20 cellular contexts compared by ENCODE assay signal in genomic region chr5:158436271-158437065, GRCh38.
A peak's percentile ranks its signal among the peaks of the same experiment; 100 is the strongest.
DNase-seq lines count a peak whose midpoint lies in the region; ATAC-seq, FAIRE-seq and TF ChIP-seq lines count a peak whose summit lies in the region.
"Had no signal": no experiment of that assay in that cellular context is flagged by ENCODE, and none has a peak within 500 bp of the region (broad histone marks: within the 10 kb centered on the region; RNA-seq: fewer than 3 reads in every experiment).

No MANE protein-coding gene starts in this region.

- no peaks in the 10 kb centered on the region for H3K36me3 ChIP-seq in CD4-positive, alpha-beta memory T cell (ENCODE audit: insufficient read depth, low read length)
- H3K36me3 ChIP-seq: adrenal gland, heart left ventricle, lower lobe of right lung, pancreas, stomach had no signal

- no peaks in the 10 kb centered on the region for H3K27me3 Mint-ChIP-seq in CD4-positive, alpha-beta T cell
- no peaks in the 10 kb centered on the region for H3K27me3 Mint-ChIP-seq in CD4-positive, alpha-beta memory T cell
- peaks cover 0 to 5% (median 0%) of the 10 kb centered on the region in 3 donors for H3K27me3 Mint-ChIP-seq in immature natural killer cell (ENCODE audit: low read depth in 3 of 3)
- H3K27me3 Mint-ChIP-seq: central memory CD8-positive, alpha-beta T cell had no signal

- no peak overlapping the region for H3K4me3 ChIP-seq in HL-60 (replicated peaks; ENCODE audit: insufficient read depth, low read length)
- no peak overlapping the region for H3K4me3 ChIP-seq in CD4-positive, alpha-beta memory T cell (ENCODE audit: low read length in 2 of 2)
- H3K4me3 ChIP-seq: adrenal gland, heart left ventricle, lower lobe of right lung, pancreas, stomach had no signal

- peaks cover 64% of the 10 kb centered on the region for H3K4me1 Mint-ChIP-seq in CD4-positive, alpha-beta T cell (ENCODE audit: low read depth)
- peaks cover 34 to 42% (median 38%) of the 10 kb centered on the region in 4 donors for H3K4me1 Mint-ChIP-seq in CD4-positive, alpha-beta memory T cell
- peaks cover 29 to 40% of the 10 kb centered on the region in 2 donors for H3K4me1 Mint-ChIP-seq in immature natural killer cell

- TF ChIP-seq CTCF in CD4-positive, alpha-beta T cell (IDR thresholded peaks at IDR 0.05) = no peak
- TF ChIP-seq CTCF in HL-60 (IDR thresholded peaks at IDR 0.05; ENCODE audit: insufficient read depth, low read length) = no peak

- no peaks in the 10 kb centered on the region for H3K27me3 ChIP-seq in CD4-positive, alpha-beta T cell (ENCODE audit: control insufficient read depth, insufficient read depth, low read length)
- H3K27me3 ChIP-seq in HL-60 (ENCODE audit: insufficient read depth, poor library complexity, severe bottlenecking) = no peaks in the 10 kb centered on the region
- no peaks in the 10 kb centered on the region for H3K27me3 ChIP-seq in CD4-positive, alpha-beta memory T cell (ENCODE audit: insufficient read depth, low read length)
- H3K27me3 ChIP-seq: adrenal gland, heart left ventricle, pancreas, stomach had no signal

- no peaks in the 10 kb centered on the region for H3K36me3 Mint-ChIP-seq in CD4-positive, alpha-beta T cell (ENCODE audit: low read depth)
- no peaks in the 10 kb centered on the region for H3K36me3 Mint-ChIP-seq in CD4-positive, alpha-beta memory T cell
- peaks cover 0 to 4% (median 0%) of the 10 kb centered on the region in 3 donors for H3K36me3 Mint-ChIP-seq in immature natural killer cell

- H3K9me3 ChIP-seq in CD4-positive, alpha-beta T cell (ENCODE audit: control insufficient read depth, low read length) = no peaks in the 10 kb centered on the region
- H3K9me3 ChIP-seq in CD4-positive, alpha-beta memory T cell (ENCODE audit: control insufficient read depth in 1 of 2, low read length in 2 of 2) = no peaks in the 10 kb centered on the region
- H3K9me3 ChIP-seq: adrenal gland, heart left ventricle, lower lobe of right lung, pancreas, stomach had no signal

- CTCF ChIA-PET in CD4-positive, alpha-beta T cell (lab: Charles Lee) = no interaction called here
- CTCF ChIA-PET in CD4-positive, alpha-beta memory T cell (lab: Charles Lee; ENCODE audit: partially characterized antibody) = interaction anchor here (1.3 kb wide), 1 partner anchor 12 kb away, joined by 3 read pairs; no protein-coding TSS in a partner anchor
- CTCF ChIA-PET in HEK293T (lab: Yijun Ruan, JAX) = no interaction called here

- ATAC-seq in CD4-positive, alpha-beta T cell (ENCODE audit: poor library complexity) = no peak
- ATAC-seq in HG03571 (IDR thresholded peaks at IDR 0.05; ENCODE audit: unreplicated experiment) = no peak
- ATAC-seq: heart left ventricle, lower lobe of right lung, pancreas, sciatic nerve had no signal

- POLR2A ChIA-PET in CD4-positive, alpha-beta T cell (lab: Charles Lee) = no interaction called here
- POLR2A ChIA-PET in CD4-positive, alpha-beta memory T cell (lab: Charles Lee; ENCODE audit: partially characterized antibody) = no interaction called here
- POLR2A ChIA-PET in HEK293T (lab: Yijun Ruan, JAX) = no interaction called here

- H3K9me3 Mint-ChIP-seq in CD4-positive, alpha-beta T cell = peaks cover 3% of the 10 kb centered on the region
- H3K9me3 Mint-ChIP-seq in CD4-positive, alpha-beta memory T cell = peaks cover 0 to 7% (median 0%) of the 10 kb centered on the region in 8 donors
- H3K9me3 Mint-ChIP-seq in immature natural killer cell = peaks cover 0 to 6% (median 0%) of the 10 kb centered on the region in 6 donors
- H3K9me3 Mint-ChIP-seq: central memory CD8-positive, alpha-beta T cell had no signal

- peaks cover 37% of the 10 kb centered on the region for H3K4me1 ChIP-seq in CD4-positive, alpha-beta memory T cell (ENCODE audit: insufficient read depth, low read length)
- H3K4me1 ChIP-seq: adrenal gland, lower lobe of right lung, pancreas, stomach had no signal

- peak overlapping the region; percentile 44 for H3K27ac ChIP-seq in CD4-positive, alpha-beta T cell (ENCODE audit: low read depth, low read length)
- H3K27ac ChIP-seq in HL-60 (replicated peaks) = peak overlapping the region; percentile 55; the same call in 1 of the 2 replicates
- no peak overlapping the region for H3K27ac ChIP-seq in CD4-positive, alpha-beta memory T cell (ENCODE audit: low read depth, low read length)
- H3K27ac ChIP-seq: adrenal gland, heart left ventricle, lower lobe of right lung, pancreas, stomach had no signal

- intact Hi-C loops in CD4-positive, alpha-beta T cell (cut with DNase I, micrococcal nuclease) = no loop called here
- intact Hi-C loops in CD4-positive, alpha-beta memory T cell (cut with micrococcal nuclease) = no loop called here

- no peak overlapping the region for H3K4me3 Mint-ChIP-seq in CD4-positive, alpha-beta T cell
- no peak overlapping the region for H3K4me3 Mint-ChIP-seq in CD4-positive, alpha-beta memory T cell
- H3K4me3 Mint-ChIP-seq in immature natural killer cell = no peak overlapping the region
- H3K4me3 Mint-ChIP-seq: activated T-helper 1 cell treated with anti-CD3 and anti-CD28 coated beads, Interleukin-12 subunit alpha, Interleukin-12 subunit beta, Interleukin-2, Interleukin-4 antibody, amounts not matched to agents 30 ng/mL and 10 ng/mL and 1 ng/mL, durations not matched to agents 14 hours and 24 hours and 36 hours; central memory CD8-positive, alpha-beta T cell had no signal

- no peak for FAIRE-seq in RCC 7860 (lab: Jason Lieb, UNC)
- FAIRE-seq: pancreas had no signal

- peak overlapping the region; percentile 60 for H3K27ac Mint-ChIP-seq in CD4-positive, alpha-beta T cell
- H3K27ac Mint-ChIP-seq in CD4-positive, alpha-beta memory T cell = no peak overlapping the region
- H3K27ac Mint-ChIP-seq in immature natural killer cell = no peak overlapping the region
- H3K27ac Mint-ChIP-seq: activated T-helper 1 cell treated with anti-CD3 and anti-CD28 coated beads, Interleukin-12 subunit alpha, Interleukin-12 subunit beta, Interleukin-2, Interleukin-4 antibody, amounts not matched to agents 30 ng/mL and 10 ng/mL and 1 ng/mL, durations not matched to agents 14 hours and 24 hours and 36 hours had no signal

- no peak for DNase-seq in CD4-positive, alpha-beta T cell
- DNase-seq in HL-60 (ENCODE audit: low read depth in 1 of 2, low spot score in 1 of 2) = peak in 1 of 2 experiments; percentile 63
- peak; percentile 29 for DNase-seq in RCC 7860 (ENCODE audit: low spot score)
- peak; percentile 8 for DNase-seq in glomerular visceral epithelial cell (ENCODE audit: extremely low spot score)
- no peak for DNase-seq in CD4-positive, alpha-beta memory T cell
- DNase-seq in HEK293T (ENCODE audit: extremely low spot score) = no peak
- DNase-seq in immature natural killer cell = no peak
- DNase-seq: activated CD8-positive, alpha-beta memory T cell treated with anti-CD3 and anti-CD28 coated beads for 24 hours; adrenal gland; COR-L47; heart left ventricle; lower lobe of right lung; NCI-H1694; pancreas; stomach; T-helper 1 cell had no signal

TF ChIP-seq in HEK293T, 16 proteins besides CTCF, POLR2A, EP300 and RAD21:
- TF ChIP-seq LEF1 (IDR thresholded peaks at IDR 0.05; ENCODE audit: borderline replicate concordance) (no peak), FOXA1 (IDR thresholded peaks at IDR 0.05) (no peak), TARDBP (IDR thresholded peaks at IDR 0.05) (no peak), BHLHE40 (IDR thresholded peaks at IDR 0.05; ENCODE audit: borderline replicate concordance) (no peak), HDGF (IDR thresholded peaks at IDR 0.05; ENCODE audit: borderline replicate concordance) (no peak), NFRKB (IDR thresholded peaks at IDR 0.05) (no peak), CTBP1 (IDR thresholded peaks at IDR 0.05; ENCODE audit: borderline replicate concordance) (no peak), FOXK2 (IDR thresholded peaks at IDR 0.05) (no peak), ARNT (IDR thresholded peaks at IDR 0.05) (no peak), PKNOX1 (IDR thresholded peaks at IDR 0.05) (no peak), L3MBTL2 (conservative IDR thresholded peaks at IDR 0.05) (no peak), ZNF384 (IDR thresholded peaks at IDR 0.05) (no peak), SP1 (IDR thresholded peaks at IDR 0.05) (no peak), ELF4 (IDR thresholded peaks at IDR 0.05) (no peak), FOXM1 (IDR thresholded peaks at IDR 0.05; ENCODE audit: borderline replicate concordance) (no peak)

Comparison
In these comparisons a context has a peak if more than half of its experiments do, and no peak if none do; other contexts are left out.
1. DNase-seq: peak in RCC 7860 (single experiment) and glomerular visceral epithelial cell (single experiment); none in CD4-positive, alpha-beta T cell (0 of 10), CD4-positive, alpha-beta memory T cell (0 of 5), HEK293T (single experiment) and immature natural killer cell (0 of 3).